In genomic region chr11:28384418-28384817, GRCh38 we compare ENCODE assay signal across 21 cellular contexts.
DNase-seq lines count a peak whose midpoint lies in the region; ATAC-seq and TF ChIP-seq lines count a peak whose summit lies in the region.
"Had no signal": no experiment of that assay in that cellular context is flagged by ENCODE, and none has a peak within 500 bp of the region (broad histone marks: within the 10 kb centered on the region; RNA-seq: fewer than 3 reads in every experiment).

No MANE protein-coding gene starts in this region.

- H3K4me2 ChIP-seq in osteoblast (ENCODE audit: insufficient read depth, low read length) = peak overlapping the region; percentile 41
- H3K4me2 ChIP-seq: PC-9 had no signal

- TF ChIP-seq CTCF in choroid plexus epithelial cell (conservative IDR thresholded peaks at IDR 0.05; ENCODE audit: low read depth, low read length) = no peak
- TF ChIP-seq CTCF in osteoblast (IDR thresholded peaks at IDR 0.05; ENCODE audit: extremely low read depth, low read depth, low read length) = no peak

- no peak overlapping the region for H2AFZ ChIP-seq in osteoblast (ENCODE audit: low read length)
- H2AFZ ChIP-seq: PC-9 had no signal

- H3K4me3 ChIP-seq in choroid plexus epithelial cell (ENCODE audit: low read depth, low read length) (no peak overlapping the region), osteoblast (ENCODE audit: insufficient read depth, low read length) (no peak overlapping the region)
- H3K4me3 ChIP-seq: heart right ventricle, PC-9, sigmoid colon had no signal

- peak overlapping the region; percentile 94 for H3K27ac ChIP-seq in osteoblast (ENCODE audit: low read depth, low read length)
- H3K27ac ChIP-seq: C4-2B, heart right ventricle, PC-9, sigmoid colon had no signal

- H4K20me1 ChIP-seq in osteoblast (ENCODE audit: insufficient read depth, low read length) = no peaks in the 10 kb centered on the region

- no peak for ATAC-seq in GM21528 (IDR thresholded peaks at IDR 0.05; ENCODE audit: low FRiP score, unreplicated experiment)
- ATAC-seq: heart right ventricle; left lobe of liver; naive thymus-derived CD8-positive, alpha-beta T cell; stimulated activated naive CD8-positive, alpha-beta T cell treated with anti-CD3 and anti-CD28 coated beads, Interleukin-15, Interleukin-2, amounts not matched to agents 100 U/mL and 50 U/mL, for 24 hours had no signal

- H3K79me2 ChIP-seq in osteoblast (ENCODE audit: insufficient read depth, low read length) = no peaks in the 10 kb centered on the region

- DNase-seq in GM04503 (ENCODE audit: low read depth) (peak; percentile 91), NCI-H226 (peak; percentile 97), choroid plexus epithelial cell (ENCODE audit: low read depth) (peak; percentile 95), osteoblast (ENCODE audit: insufficient read length, low spot score, missing footprints) (no peak), NCI-H2196 (lab: John Stamatoyannopoulos, UW; ENCODE audit: unreplicated experiment) (no peak), SW480 (ENCODE audit: low spot score) (no peak), COR-L47 (lab: John Stamatoyannopoulos, UW) (no peak)
- DNase-seq: activated CD4-positive, alpha-beta T cell treated with anti-CD3 and anti-CD28 coated beads for 48 hours; aorta; effector CD8-positive, alpha-beta T cell; GOT3; heart right ventricle; naive thymus-derived CD8-positive, alpha-beta T cell; NCI-H1048; NCI-H510A; sigmoid colon; stimulated activated naive CD8-positive, alpha-beta T cell treated with anti-CD3 and anti-CD28 coated beads, Interleukin-15, Interleukin-2, amounts not matched to agents 100 U/mL and 50 U/mL, for 24 hours had no signal

- no peaks in the 10 kb centered on the region for H3K27me3 ChIP-seq in osteoblast (ENCODE audit: insufficient read depth, low read length)
- H3K27me3 ChIP-seq: heart right ventricle, sigmoid colon had no signal

- peaks cover 3% of the 10 kb centered on the region for H3K9me3 ChIP-seq in osteoblast (ENCODE audit: low read depth, low read length)
- H3K9me3 ChIP-seq: sigmoid colon had no signal

- no peaks in the 10 kb centered on the region for H3K36me3 ChIP-seq in osteoblast (ENCODE audit: insufficient read depth, low read length)
- H3K36me3 ChIP-seq: heart right ventricle, sigmoid colon had no signal

- H3K4me1 ChIP-seq in osteoblast (ENCODE audit: insufficient read depth, low read length) = peaks cover 10% of the 10 kb centered on the region
- H3K4me1 ChIP-seq: heart right ventricle, sigmoid colon had no signal

Comparison
In these comparisons a context has a peak if more than half of its experiments do, and no peak if none do; other contexts are left out.
1. DNase-seq: peak in GM04503 (single experiment), NCI-H226 (single experiment) and choroid plexus epithelial cell (single experiment); none in osteoblast (single experiment), NCI-H2196 (single experiment), SW480 (single experiment) and COR-L47 (single experiment).